ENCODE assay signal across 1 cellular context in the genomic region with DNA sequence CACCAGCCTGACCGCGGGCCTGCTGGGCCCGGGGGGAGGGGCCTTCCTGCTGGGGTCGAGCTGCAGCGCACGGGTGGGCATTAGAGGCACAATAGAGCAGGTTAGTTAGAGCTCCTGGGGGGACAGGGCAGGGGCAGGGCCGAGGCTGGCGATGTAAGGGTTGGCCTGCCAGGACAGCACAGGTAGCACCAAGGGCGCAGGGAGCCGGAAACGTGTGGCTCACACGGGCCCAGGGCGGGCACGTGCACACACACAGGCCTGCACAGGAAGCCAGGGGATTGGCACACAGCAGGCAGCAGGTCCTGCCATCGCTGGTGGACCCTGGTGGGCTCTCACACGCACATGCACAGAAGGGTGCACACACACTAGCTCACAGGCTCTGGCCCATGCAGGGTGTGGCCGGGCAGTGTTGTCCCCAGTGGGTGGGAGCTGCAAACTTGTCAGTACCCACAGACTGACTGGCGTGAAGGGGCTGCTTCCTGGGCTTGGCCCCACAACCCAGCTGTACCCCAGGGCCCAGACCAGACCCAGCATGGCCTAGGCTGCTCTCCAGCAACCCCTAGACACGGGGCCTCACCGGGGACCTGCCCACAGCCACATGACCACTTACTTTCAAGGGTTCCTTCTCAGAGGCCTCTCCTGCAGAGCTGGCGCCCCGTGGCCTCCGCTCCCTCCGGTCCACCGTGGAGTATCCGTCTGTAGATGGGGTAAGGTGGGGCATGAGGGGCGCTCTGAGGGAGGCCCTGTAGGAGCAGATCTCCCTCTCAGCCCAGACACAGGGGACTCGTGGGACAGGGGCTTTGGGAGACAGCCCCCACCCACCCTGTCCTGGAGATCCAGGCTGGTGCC.
A peak's percentile ranks its signal among the peaks of the same experiment; 100 is the strongest.
TF ChIP-seq lines count a peak whose summit lies in the region.

No MANE protein-coding gene starts in this region.

TF ChIP-seq in HepG2, 621 proteins besides CTCF, POLR2A, EP300 and RAD21 (continued from another document):
- TF ChIP-seq, protein P1, sequence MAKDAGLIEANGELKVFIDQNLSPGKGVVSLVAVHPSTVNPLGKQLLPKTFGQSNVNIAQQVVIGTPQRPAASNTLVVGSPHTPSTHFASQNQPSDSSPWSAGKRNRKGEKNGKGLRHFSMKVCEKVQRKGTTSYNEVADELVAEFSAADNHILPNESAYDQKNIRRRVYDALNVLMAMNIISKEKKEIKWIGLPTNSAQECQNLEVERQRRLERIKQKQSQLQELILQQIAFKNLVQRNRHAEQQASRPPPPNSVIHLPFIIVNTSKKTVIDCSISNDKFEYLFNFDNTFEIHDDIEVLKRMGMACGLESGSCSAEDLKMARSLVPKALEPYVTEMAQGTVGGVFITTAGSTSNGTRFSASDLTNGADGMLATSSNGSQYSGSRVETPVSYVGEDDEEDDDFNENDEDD (CRISPR knock-in tag; IDR thresholded peaks at IDR 0.05; ENCODE audit: borderline replicate concordance): peak; percentile 7; the same call in 1 of the 2 replicates
- TF ChIP-seq STAG1 (CRISPR knock-in tag; IDR thresholded peaks at IDR 0.05) (no peak), AGO2 (optimal IDR thresholded peaks at IDR 0.05; ENCODE audit: low read depth, low read length) (peak; percentile 92), KDM3A (CRISPR knock-in tag; IDR thresholded peaks at IDR 0.05; ENCODE audit: low read depth) (no peak), POLR2G (IDR thresholded peaks at IDR 0.05; ENCODE audit: low read depth, low read length) (0 out of 2 replicates have a peak, but pooled peaks have one; percentile 27), ZNF160 (CRISPR knock-in tag; IDR thresholded peaks at IDR 0.05) (no peak), KDM5B (CRISPR knock-in tag; IDR thresholded peaks at IDR 0.05; ENCODE audit: borderline replicate concordance) (no peak)
